In the genomic region with DNA sequence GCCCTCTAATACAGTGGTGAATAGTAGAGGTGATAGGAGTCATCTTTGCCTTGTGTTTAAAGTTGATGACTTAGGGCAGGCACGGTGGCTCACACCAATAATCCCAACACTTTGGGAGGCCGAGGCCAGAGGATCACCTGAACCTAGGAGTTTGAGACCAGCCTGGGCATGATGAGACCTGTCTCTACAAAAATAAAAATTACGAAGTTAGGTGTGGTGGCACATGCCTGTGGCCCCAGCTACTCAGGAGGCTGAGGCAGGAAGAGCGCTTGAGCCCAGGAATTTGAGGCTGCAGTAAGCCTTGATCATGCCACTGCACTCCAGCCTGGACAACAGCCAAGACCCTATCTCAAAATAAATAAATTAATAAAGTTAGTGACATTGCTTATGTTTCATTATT, we compare ENCODE assay signal across 18 cellular contexts. TPM values are rescaled to one million over a fixed set of nuclear protein-coding genes. Genes with fewer than 3 reads are reported as not detected.
A peak's percentile ranks its signal among the peaks of the same experiment; 100 is the strongest.
DNase-seq lines count a peak whose midpoint lies in the region; ATAC-seq, FAIRE-seq and TF ChIP-seq lines count a peak whose summit lies in the region.
"Had no signal": no experiment of that assay in that cellular context is flagged by ENCODE, and none has a peak within 500 bp of the region (broad histone marks: within the 10 kb centered on the region; RNA-seq: fewer than 3 reads in every experiment).

No MANE protein-coding gene starts in this region.

- peaks cover 6% of the 10 kb centered on the region for H3K36me3 ChIP-seq in bronchial epithelial cell (ENCODE audit: control insufficient read depth, insufficient read depth, low read length)
- H3K36me3 ChIP-seq in MG63, result peaks cover 68% of the 10 kb centered on the region
- H3K36me3 ChIP-seq in lower lobe of right lung, result peaks cover 59% of the 10 kb centered on the region

- no peak overlapping the region for H2BK15ac ChIP-seq in H9 (ENCODE audit: low read depth, low read length)

- H3K4me3 Mint-ChIP-seq in activated T-cell treated with anti-CD3 and anti-CD28 coated beads, Interleukin-2, amount 50 U/mL, for 24 hours, result no peak overlapping the region
- no peak overlapping the region for H3K4me3 Mint-ChIP-seq in H9
- no peak overlapping the region for H3K4me3 Mint-ChIP-seq in naive thymus-derived CD8-positive, alpha-beta T cell

- FAIRE-seq in bronchial epithelial cell (lab: Jason Lieb, UNC), result no peak
- FAIRE-seq: D721Med had no signal

- no peak overlapping the region for H3K9ac ChIP-seq in H9 (ENCODE audit: extremely low read depth, insufficient read length, low read length)
- H3K9ac ChIP-seq: BLaER1 had no signal

- no peak overlapping the region for H3K4me2 ChIP-seq in H9 (ENCODE audit: insufficient read depth, insufficient read length, low read length)
- H3K4me2 ChIP-seq: BLaER1 had no signal

- H4K8ac ChIP-seq in H9 (replicated peaks; ENCODE audit: insufficient read length, low read depth, low read length), result no peak overlapping the region

- H3K9me3 Mint-ChIP-seq in activated T-cell treated with anti-CD3 and anti-CD28 coated beads, Interleukin-2, amount 50 U/mL, for 24 hours, result no peaks in the 10 kb centered on the region
- no peaks in the 10 kb centered on the region for H3K9me3 Mint-ChIP-seq in H9
- no peaks in the 10 kb centered on the region for H3K9me3 Mint-ChIP-seq in naive thymus-derived CD8-positive, alpha-beta T cell

- H2BK12ac ChIP-seq in H9 (ENCODE audit: insufficient read length, low read depth, low read length), result no peak overlapping the region

- no peaks in the 10 kb centered on the region for H3K27me3 Mint-ChIP-seq in activated T-cell treated with anti-CD3 and anti-CD28 coated beads, Interleukin-2, amount 50 U/mL, for 24 hours
- no peaks in the 10 kb centered on the region for H3K27me3 Mint-ChIP-seq in H9 (ENCODE audit: low read depth)
- H3K27me3 Mint-ChIP-seq in naive thymus-derived CD8-positive, alpha-beta T cell, result no peaks in the 10 kb centered on the region

- no peak overlapping the region for H2AFZ ChIP-seq in H9 (ENCODE audit: low read length)

- no peak overlapping the region for H3K18ac ChIP-seq in H9 (ENCODE audit: insufficient read length, low read depth, low read length)

- H3T11ph ChIP-seq in H9 (ENCODE audit: low read length), result no peak overlapping the region

- H2AK5ac ChIP-seq in H9 (ENCODE audit: insufficient read length, low read length), result no peak overlapping the region

- no peak overlapping the region for H2BK20ac ChIP-seq in H9 (ENCODE audit: low read depth, low read length, poor library complexity, severe bottlenecking)

- no peaks in the 10 kb centered on the region for H3K9me3 ChIP-seq in H9 (ENCODE audit: control insufficient read depth, low read depth, low read length)
- H3K9me3 ChIP-seq in MG63, result no peaks in the 10 kb centered on the region
- no peaks in the 10 kb centered on the region for H3K9me3 ChIP-seq in lower lobe of right lung

- no peaks in the 10 kb centered on the region for H3K4me1 ChIP-seq in H9 (ENCODE audit: insufficient read depth, low read length)
- peaks cover 12% of the 10 kb centered on the region for H3K4me1 ChIP-seq in lower lobe of right lung
- H3K4me1 ChIP-seq: BLaER1 had no signal

- no peak for ATAC-seq in naive thymus-derived CD8-positive, alpha-beta T cell
- no peak for ATAC-seq in lower lobe of right lung
- ATAC-seq: PC-3 had no signal

- H3K27ac Mint-ChIP-seq in activated T-cell treated with anti-CD3 and anti-CD28 coated beads, Interleukin-2, amount 50 U/mL, for 24 hours, result peak overlapping the region; percentile 73
- H3K27ac Mint-ChIP-seq in H9, result no peak overlapping the region
- peak overlapping the region in 7 of 10 donors; percentile 27 to 62 (median 42) for H3K27ac Mint-ChIP-seq in naive thymus-derived CD8-positive, alpha-beta T cell

- no peak overlapping the region for H3K4ac ChIP-seq in H9 (ENCODE audit: low read depth, low read length)

- no peak overlapping the region for H4K91ac ChIP-seq in H9 (ENCODE audit: insufficient read length, low read depth, low read length)

- H3K79me2 ChIP-seq in H9 (ENCODE audit: insufficient read depth, low read length), result no peaks in the 10 kb centered on the region; the same call in 1 of the 2 replicates

- H3K27ac ChIP-seq in H9 (ENCODE audit: insufficient read length, low read depth, low read length) (no peak overlapping the region), lower lobe of right lung (no peak overlapping the region)
- H3K27ac ChIP-seq: BLaER1 had no signal

- TF ChIP-seq CTCF in H9 (conservative IDR thresholded peaks at IDR 0.05), result no peak
- no peak for TF ChIP-seq CTCF in bronchial epithelial cell (IDR thresholded peaks at IDR 0.05; ENCODE audit: insufficient read depth, low read length, severe bottlenecking)
- TF ChIP-seq CTCF in lower lobe of right lung (IDR thresholded peaks at IDR 0.05), result no peak

- H3K79me1 ChIP-seq in H9 (ENCODE audit: insufficient read depth, low read depth, low read length, poor library complexity, severe bottlenecking), result peaks cover 6% of the 10 kb centered on the region

- H3K36me3 Mint-ChIP-seq in activated T-cell treated with anti-CD3 and anti-CD28 coated beads, Interleukin-2, amount 50 U/mL, for 24 hours (ENCODE audit: low read depth), result peaks cover 92% of the 10 kb centered on the region
- H3K36me3 Mint-ChIP-seq in H9 (ENCODE audit: insufficient read depth in 1 of 3, low read depth in 3 of 3), result peaks cover 28 to 50% (median 42%) of the 10 kb centered on the region in 3 experiments; a peak in 6 of 7 replicates
- peaks cover 3 to 77% (median 21%) of the 10 kb centered on the region in 3 donors for H3K36me3 Mint-ChIP-seq in naive thymus-derived CD8-positive, alpha-beta T cell

- no peak overlapping the region for H3K56ac ChIP-seq in H9 (ENCODE audit: insufficient read length, low read depth, low read length)

- DNase-seq in activated T-cell treated with anti-CD3 and anti-CD28 coated beads, Interleukin-2, amount 50 U/mL, for 24 hours, result no peak
- no peak for DNase-seq in activated T-cell treated with anti-CD3 and anti-CD28 coated beads, Interleukin-2, amount 50 U/mL, for 48 hours
- no peak for DNase-seq in H9
- DNase-seq in bronchial epithelial cell (ENCODE audit: low read depth), result peak; percentile 59
- DNase-seq in naive thymus-derived CD8-positive, alpha-beta T cell, result no peak
- no peak for DNase-seq in MG63
- DNase-seq in lower lobe of right lung, result no peak
- no peak for DNase-seq in CD1c-positive myeloid dendritic cell (ENCODE audit: extremely low spot score)
- DNase-seq: 8988T, DMS79 treated with DMSO at 0.1 percent for 48 hours, KG1, NCI-H1092 treated with DMSO at 0.1 percent for 48 hours, NCI-H1694, NCI-H446 treated with DMSO at 0.1 percent for 48 hours, NCI-H748 treated with DMSO at 0.1 percent for 48 hours, PC-3 had no signal

- no peaks in the 10 kb centered on the region for H3K27me3 ChIP-seq in H9 (ENCODE audit: insufficient read depth, low read length)
- H3K27me3 ChIP-seq in bronchial epithelial cell (ENCODE audit: control insufficient read depth, insufficient read depth, low read length), result no peaks in the 10 kb centered on the region
- no peaks in the 10 kb centered on the region for H3K27me3 ChIP-seq in MG63
- H3K27me3 ChIP-seq in lower lobe of right lung (ENCODE audit: low read depth), result no peaks in the 10 kb centered on the region
- H3K27me3 ChIP-seq: BLaER1 had no signal

- intact Hi-C loops in lower lobe of right lung (cut with DNase I), result no loop called here

- H3K23ac ChIP-seq in H9 (ENCODE audit: insufficient read length, low read depth, low read length), result peak overlapping the region; percentile 91

- no peak overlapping the region for H3K4me3 ChIP-seq in bronchial epithelial cell (ENCODE audit: low read depth, low read length)
- H3K4me3 ChIP-seq in MG63, result no peak overlapping the region
- no peak overlapping the region for H3K4me3 ChIP-seq in lower lobe of right lung
- H3K4me3 ChIP-seq: BLaER1 had no signal

- H3K14ac ChIP-seq in H9 (ENCODE audit: insufficient read depth, low read length), result no peak overlapping the region

- no peak overlapping the region for H4K5ac ChIP-seq in H9 (ENCODE audit: insufficient read length, low read depth, low read length)

- H2BK120ac ChIP-seq in H9 (ENCODE audit: low read depth, low read length, poor library complexity, severe bottlenecking), result no peak overlapping the region

- H2BK5ac ChIP-seq in H9 (ENCODE audit: insufficient read length, low read length), result no peak overlapping the region

- POLR2A ChIA-PET in naive thymus-derived CD8-positive, alpha-beta T cell (lab: Charles Lee), result interaction anchor here (1.3 kb wide), 1 partner anchor 26 kb away, joined by 3 read pairs; no protein-coding TSS in a partner anchor

- peaks cover 64% of the 10 kb centered on the region for H3K4me1 Mint-ChIP-seq in activated T-cell treated with anti-CD3 and anti-CD28 coated beads, Interleukin-2, amount 50 U/mL, for 24 hours (ENCODE audit: low read depth)
- no peaks in the 10 kb centered on the region for H3K4me1 Mint-ChIP-seq in H9
- peaks cover 12 to 51% (median 43%) of the 10 kb centered on the region in 4 donors for H3K4me1 Mint-ChIP-seq in naive thymus-derived CD8-positive, alpha-beta T cell

- no CpG with 5 or more reads among the region's 4 CpGs for WGBS in H9 (ENCODE audit: extremely low coverage, insufficient read length, low lambda C conversion rate)

- H3K23me2 ChIP-seq in H9 (ENCODE audit: insufficient read length, low read depth, low read length, poor library complexity, severe bottlenecking), result no peaks in the 10 kb centered on the region

- no peaks in the 10 kb centered on the region for H4K20me1 ChIP-seq in H9 (ENCODE audit: control insufficient read depth, insufficient read depth, insufficient read length)

RNA-seq across cellular contexts. Expression of gene CAPZA1, which starts 26.6 kb away (rescaled TPM):
- 108 and 114 TPM in 2 replicates for total RNA-seq in H9 (2021)
- 235 and 265 TPM in 2 replicates for total RNA-seq in bronchial epithelial cell
- total RNA-seq in naive thymus-derived CD8-positive, alpha-beta T cell, result 100 to 1,000 TPM; 126 to 135 TPM
- 100 to 1,000 TPM; 100 to 169 (median 116) TPM for polyA plus RNA-seq in naive thymus-derived CD8-positive, alpha-beta T cell
- total RNA-seq in MG63 (2014; rRNA removed; shearing (Covaris generic); ENCODE audit: low replicate concordance), result 362 and 392 TPM in 2 replicates
- 143 TPM for total RNA-seq in lower lobe of right lung

RNA-seq across cellular contexts. Expression of gene ST7L, which starts 27.3 kb away (rescaled TPM):
- 15.4 and 16.0 TPM in 2 replicates for total RNA-seq in H9 (2021)
- total RNA-seq in bronchial epithelial cell, result 10.8 and 13.8 TPM in 2 replicates
- total RNA-seq in naive thymus-derived CD8-positive, alpha-beta T cell, result 10 to 100 TPM; 22.6 to 23.7 TPM
- polyA plus RNA-seq in naive thymus-derived CD8-positive, alpha-beta T cell, result 10 to 100 TPM; 12.6 to 15.7 (median 15.4) TPM
- 13.8 and 16.7 TPM in 2 replicates for total RNA-seq in MG63 (2014; rRNA removed; shearing (Covaris generic); ENCODE audit: low replicate concordance)
- total RNA-seq in lower lobe of right lung, result 18.8 TPM

RNA-seq across cellular contexts. Expression of gene MOV10, which starts 28.2 kb away (rescaled TPM):
- total RNA-seq in H9 (2021) (77.8 and 80.4 TPM in 2 replicates), bronchial epithelial cell (10.3 and 23.4 TPM in 2 replicates), lower lobe of right lung (72.3 TPM)
- 10 to 100 TPM; 84.2 to 89.9 TPM for total RNA-seq in naive thymus-derived CD8-positive, alpha-beta T cell
- 10 to 100 TPM; 24.7 to 40.4 (median 29.5) TPM for polyA plus RNA-seq in naive thymus-derived CD8-positive, alpha-beta T cell
- total RNA-seq in MG63 (2014; rRNA removed; shearing (Covaris generic); ENCODE audit: low replicate concordance), result 25.6 and 39.7 TPM in 2 replicates

Comparison
In these comparisons a context has a peak if more than half of its experiments do, and no peak if none do; other contexts are left out.
1. H3K27ac Mint-ChIP-seq: peak in activated T-cell treated with anti-CD3 and anti-CD28 coated beads, Interleukin-2, amount 50 U/mL, for 24 hours (single experiment) and naive thymus-derived CD8-positive, alpha-beta T cell (7 of 10); none in H9 (0 of 3).